Comparison of ENCODE assay signal across 20 cellular contexts in genomic region chr6:72617721-72618120, GRCh38. TPM values are rescaled to one million over a fixed set of nuclear protein-coding genes. Genes with fewer than 3 reads are reported as not detected.
"Had no signal": no experiment of that assay in that cellular context is flagged by ENCODE, and none has a peak within 500 bp of the region (broad histone marks: within the 10 kb centered on the region; RNA-seq: fewer than 3 reads in every experiment).

No MANE protein-coding gene starts in this region.

- FAIRE-seq: frontal cortex had no signal

- ATAC-seq: heart left ventricle; naive thymus-derived CD4-positive, alpha-beta T cell; sciatic nerve had no signal

- H3K27ac Mint-ChIP-seq: nephron progenitor cell had no signal

- H3K4me3 Mint-ChIP-seq: nephron progenitor cell had no signal

- H3K4me3 ChIP-seq: coronary artery, dorsolateral prefrontal cortex, heart left ventricle, spleen, stomach, thoracic aorta, transverse colon had no signal

- H3K9me3 ChIP-seq: heart left ventricle, spleen, stomach, thoracic aorta, transverse colon had no signal

- H3K27ac ChIP-seq: coronary artery, dorsolateral prefrontal cortex, heart left ventricle, spleen, stomach, thoracic aorta, transverse colon had no signal

- H3K27me3 Mint-ChIP-seq: naive thymus-derived CD4-positive, alpha-beta T cell had no signal

- DNase-seq: dorsolateral prefrontal cortex; effector CD8-positive, alpha-beta T cell; heart left ventricle; hippocampal formation; naive thymus-derived CD4-positive, alpha-beta T cell; nephron progenitor cell; spleen; stimulated activated CD4-positive, alpha-beta T cell treated with anti-CD3 and anti-CD28 coated beads, Interleukin-2, amount 100 ng/mL, for 24 hours; stimulated activated CD4-positive, alpha-beta T cell treated with anti-CD3 and anti-CD28 coated beads, Interleukin-4, amount 100 ng/mL, for 4 hours; stimulated activated naive CD4-positive, alpha-beta T cell; stomach; substantia nigra; transverse colon had no signal

- H3K36me3 ChIP-seq: heart left ventricle, spleen, stomach, thoracic aorta, transverse colon had no signal

RNA-seq across cellular contexts. Expression of gene KCNQ5, which starts 4.1 kb away (rescaled TPM):
- total RNA-seq: lung microvascular endothelial cell, mesenteric fat pad, pulmonary artery endothelial cell had no signal
